Comparison of ENCODE assay signal across 1 cellular context in the genomic region with DNA sequence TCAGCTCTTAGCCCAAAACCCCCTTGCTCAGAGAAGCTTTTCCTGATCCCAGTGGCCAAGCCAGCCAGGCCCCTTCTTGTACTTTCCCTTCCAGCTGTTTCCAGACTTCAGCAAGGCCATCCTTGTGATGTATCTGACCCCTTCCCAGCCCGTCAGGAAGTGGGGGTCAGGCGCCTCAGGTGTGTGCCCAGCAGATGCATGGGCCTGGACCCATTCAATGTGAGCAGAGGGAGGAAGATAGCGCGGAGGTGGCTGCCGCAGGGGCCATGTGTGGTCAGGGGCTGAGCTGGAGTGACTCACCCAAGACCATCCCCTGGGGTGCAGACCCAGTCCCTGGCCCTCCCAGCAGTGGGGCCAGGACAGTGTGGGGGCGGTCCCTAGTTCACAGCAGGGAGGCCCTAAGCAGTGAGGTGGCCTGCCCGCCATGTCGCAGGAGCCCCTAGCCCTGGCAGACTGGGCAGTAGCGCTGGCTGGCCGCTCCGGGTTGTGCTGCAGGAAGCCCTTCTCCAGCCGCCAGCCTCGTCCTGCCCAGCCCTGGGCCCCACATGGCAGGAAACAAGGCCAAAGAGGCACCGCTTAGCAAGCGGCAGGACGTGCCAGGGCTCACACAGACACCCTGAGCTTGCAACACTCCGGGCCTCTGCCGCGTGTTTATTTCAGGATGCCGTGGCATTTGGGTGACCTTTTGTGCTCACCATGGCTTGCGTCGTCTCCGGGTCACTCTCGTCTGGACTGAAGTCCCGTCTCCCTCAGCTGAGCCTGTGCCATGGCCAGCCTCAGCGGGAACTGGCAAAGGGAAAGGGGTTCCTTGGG.
TF ChIP-seq lines count a peak whose summit lies in the region.

No MANE protein-coding gene starts in this region.

TF ChIP-seq in HepG2, 621 proteins besides CTCF, POLR2A, EP300 and RAD21 (continued from another document and continues in another):
- TF ChIP-seq, protein P1, sequence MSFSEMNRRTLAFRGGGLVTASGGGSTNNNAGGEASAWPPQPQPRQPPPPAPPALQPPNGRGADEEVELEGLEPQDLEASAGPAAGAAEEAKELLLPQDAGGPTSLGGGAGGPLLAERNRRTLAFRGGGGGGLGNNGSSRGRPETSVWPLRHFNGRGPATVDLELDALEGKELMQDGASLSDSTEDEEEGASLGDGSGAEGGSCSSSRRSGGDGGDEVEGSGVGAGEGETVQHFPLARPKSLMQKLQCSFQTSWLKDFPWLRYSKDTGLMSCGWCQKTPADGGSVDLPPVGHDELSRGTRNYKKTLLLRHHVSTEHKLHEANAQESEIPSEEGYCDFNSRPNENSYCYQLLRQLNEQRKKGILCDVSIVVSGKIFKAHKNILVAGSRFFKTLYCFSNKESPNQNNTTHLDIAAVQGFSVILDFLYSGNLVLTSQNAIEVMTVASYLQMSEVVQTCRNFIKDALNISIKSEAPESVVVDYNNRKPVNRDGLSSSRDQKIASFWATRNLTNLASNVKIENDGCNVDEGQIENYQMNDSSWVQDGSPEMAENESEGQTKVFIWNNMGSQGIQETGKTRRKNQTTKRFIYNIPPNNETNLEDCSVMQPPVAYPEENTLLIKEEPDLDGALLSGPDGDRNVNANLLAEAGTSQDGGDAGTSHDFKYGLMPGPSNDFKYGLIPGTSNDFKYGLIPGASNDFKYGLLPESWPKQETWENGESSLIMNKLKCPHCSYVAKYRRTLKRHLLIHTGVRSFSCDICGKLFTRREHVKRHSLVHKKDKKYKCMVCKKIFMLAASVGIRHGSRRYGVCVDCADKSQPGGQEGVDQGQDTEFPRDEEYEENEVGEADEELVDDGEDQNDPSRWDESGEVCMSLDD (CRISPR knock-in tag; IDR thresholded peaks at IDR 0.05; ENCODE audit: borderline replicate concordance) = no peak
- TF ChIP-seq RBAK (CRISPR knock-in tag; IDR thresholded peaks at IDR 0.05) (no peak), ZNF816 (CRISPR knock-in tag; IDR thresholded peaks at IDR 0.05; ENCODE audit: borderline replicate concordance) (peak; percentile 75; the same call in 1 of the 2 replicates), ZSCAN9 (CRISPR knock-in tag; IDR thresholded peaks at IDR 0.05; ENCODE audit: borderline replicate concordance) (peak; percentile 89; the same call in 1 of the 2 replicates), MATR3 (CRISPR knock-in tag; IDR thresholded peaks at IDR 0.05) (no peak), NPAS2 (CRISPR knock-in tag; IDR thresholded peaks at IDR 0.05; ENCODE audit: borderline replicate concordance) (no peak; the same call in 1 of the 2 replicates), ZNF556 (CRISPR knock-in tag; IDR thresholded peaks at IDR 0.05; ENCODE audit: borderline replicate concordance) (peak; percentile 85; the same call in 1 of the 2 replicates), CAMTA2 (CRISPR knock-in tag; IDR thresholded peaks at IDR 0.05; ENCODE audit: borderline replicate concordance) (no peak), ZNF562 (CRISPR knock-in tag; IDR thresholded peaks at IDR 0.05; ENCODE audit: borderline replicate concordance) (no peak), PCBP1 (IDR thresholded peaks at IDR 0.05; ENCODE audit: borderline replicate concordance, low read depth, low read length) (no peak), ZNF34 (CRISPR knock-in tag; IDR thresholded peaks at IDR 0.05; ENCODE audit: borderline replicate concordance) (no peak), NFATC3 (CRISPR knock-in tag; IDR thresholded peaks at IDR 0.05) (no peak), FOSL2 (CRISPR knock-in tag; IDR thresholded peaks at IDR 0.05) (peak; percentile 50), ZNF326 (CRISPR knock-in tag; IDR thresholded peaks at IDR 0.05; ENCODE audit: borderline replicate concordance) (no peak), JDP2 (CRISPR knock-in tag; IDR thresholded peaks at IDR 0.05; ENCODE audit: borderline replicate concordance) (no peak), ZNF350 (CRISPR knock-in tag; IDR thresholded peaks at IDR 0.05; ENCODE audit: borderline replicate concordance, low read depth) (peak; percentile 64)
- TF ChIP-seq, protein P2, sequence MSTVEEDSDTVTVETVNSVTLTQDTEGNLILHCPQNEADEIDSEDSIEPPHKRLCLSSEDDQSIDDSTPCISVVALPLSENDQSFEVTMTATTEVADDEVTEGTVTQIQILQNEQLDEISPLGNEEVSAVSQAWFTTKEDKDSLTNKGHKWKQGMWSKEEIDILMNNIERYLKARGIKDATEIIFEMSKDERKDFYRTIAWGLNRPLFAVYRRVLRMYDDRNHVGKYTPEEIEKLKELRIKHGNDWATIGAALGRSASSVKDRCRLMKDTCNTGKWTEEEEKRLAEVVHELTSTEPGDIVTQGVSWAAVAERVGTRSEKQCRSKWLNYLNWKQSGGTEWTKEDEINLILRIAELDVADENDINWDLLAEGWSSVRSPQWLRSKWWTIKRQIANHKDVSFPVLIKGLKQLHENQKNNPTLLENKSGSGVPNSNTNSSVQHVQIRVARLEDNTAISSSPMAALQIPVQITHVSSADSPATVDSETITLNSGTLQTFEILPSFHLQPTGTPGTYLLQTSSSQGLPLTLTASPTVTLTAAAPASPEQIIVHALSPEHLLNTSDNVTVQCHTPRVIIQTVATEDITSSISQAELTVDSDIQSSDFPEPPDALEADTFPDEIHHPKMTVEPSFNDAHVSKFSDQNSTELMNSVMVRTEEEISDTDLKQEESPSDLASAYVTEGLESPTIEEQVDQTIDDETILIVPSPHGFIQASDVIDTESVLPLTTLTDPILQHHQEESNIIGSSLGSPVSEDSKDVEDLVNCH (CRISPR knock-in tag; IDR thresholded peaks at IDR 0.05) = no peak
- TF ChIP-seq, protein P3, sequence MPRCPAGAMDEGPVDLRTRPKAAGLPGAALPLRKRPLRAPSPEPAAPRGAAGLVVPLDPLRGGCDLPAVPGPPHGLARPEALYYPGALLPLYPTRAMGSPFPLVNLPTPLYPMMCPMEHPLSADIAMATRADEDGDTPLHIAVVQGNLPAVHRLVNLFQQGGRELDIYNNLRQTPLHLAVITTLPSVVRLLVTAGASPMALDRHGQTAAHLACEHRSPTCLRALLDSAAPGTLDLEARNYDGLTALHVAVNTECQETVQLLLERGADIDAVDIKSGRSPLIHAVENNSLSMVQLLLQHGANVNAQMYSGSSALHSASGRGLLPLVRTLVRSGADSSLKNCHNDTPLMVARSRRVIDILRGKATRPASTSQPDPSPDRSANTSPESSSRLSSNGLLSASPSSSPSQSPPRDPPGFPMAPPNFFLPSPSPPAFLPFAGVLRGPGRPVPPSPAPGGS (CRISPR knock-in tag; IDR thresholded peaks at IDR 0.05) = peak; percentile 80; the same call in 1 of the 2 replicates
- TF ChIP-seq, protein P4, sequence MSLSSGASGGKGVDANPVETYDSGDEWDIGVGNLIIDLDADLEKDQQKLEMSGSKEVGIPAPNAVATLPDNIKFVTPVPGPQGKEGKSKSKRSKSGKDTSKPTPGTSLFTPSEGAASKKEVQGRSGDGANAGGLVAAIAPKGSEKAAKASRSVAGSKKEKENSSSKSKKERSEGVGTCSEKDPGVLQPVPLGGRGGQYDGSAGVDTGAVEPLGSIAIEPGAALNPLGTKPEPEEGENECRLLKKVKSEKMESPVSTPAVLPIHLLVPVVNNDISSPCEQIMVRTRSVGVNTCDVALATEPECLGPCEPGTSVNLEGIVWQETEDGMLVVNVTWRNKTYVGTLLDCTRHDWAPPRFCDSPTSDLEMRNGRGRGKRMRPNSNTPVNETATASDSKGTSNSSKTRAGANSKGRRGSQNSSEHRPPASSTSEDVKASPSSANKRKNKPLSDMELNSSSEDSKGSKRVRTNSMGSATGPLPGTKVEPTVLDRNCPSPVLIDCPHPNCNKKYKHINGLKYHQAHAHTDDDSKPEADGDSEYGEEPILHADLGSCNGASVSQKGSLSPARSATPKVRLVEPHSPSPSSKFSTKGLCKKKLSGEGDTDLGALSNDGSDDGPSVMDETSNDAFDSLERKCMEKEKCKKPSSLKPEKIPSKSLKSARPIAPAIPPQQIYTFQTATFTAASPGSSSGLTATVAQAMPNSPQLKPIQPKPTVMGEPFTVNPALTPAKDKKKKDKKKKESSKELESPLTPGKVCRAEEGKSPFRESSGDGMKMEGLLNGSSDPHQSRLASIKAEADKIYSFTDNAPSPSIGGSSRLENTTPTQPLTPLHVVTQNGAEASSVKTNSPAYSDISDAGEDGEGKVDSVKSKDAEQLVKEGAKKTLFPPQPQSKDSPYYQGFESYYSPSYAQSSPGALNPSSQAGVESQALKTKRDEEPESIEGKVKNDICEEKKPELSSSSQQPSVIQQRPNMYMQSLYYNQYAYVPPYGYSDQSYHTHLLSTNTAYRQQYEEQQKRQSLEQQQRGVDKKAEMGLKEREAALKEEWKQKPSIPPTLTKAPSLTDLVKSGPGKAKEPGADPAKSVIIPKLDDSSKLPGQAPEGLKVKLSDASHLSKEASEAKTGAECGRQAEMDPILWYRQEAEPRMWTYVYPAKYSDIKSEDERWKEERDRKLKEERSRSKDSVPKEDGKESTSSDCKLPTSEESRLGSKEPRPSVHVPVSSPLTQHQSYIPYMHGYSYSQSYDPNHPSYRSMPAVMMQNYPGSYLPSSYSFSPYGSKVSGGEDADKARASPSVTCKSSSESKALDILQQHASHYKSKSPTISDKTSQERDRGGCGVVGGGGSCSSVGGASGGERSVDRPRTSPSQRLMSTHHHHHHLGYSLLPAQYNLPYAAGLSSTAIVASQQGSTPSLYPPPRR (CRISPR knock-in tag; IDR thresholded peaks at IDR 0.05; ENCODE audit: borderline replicate concordance) = peak; percentile 93
- TF ChIP-seq, protein P5, sequence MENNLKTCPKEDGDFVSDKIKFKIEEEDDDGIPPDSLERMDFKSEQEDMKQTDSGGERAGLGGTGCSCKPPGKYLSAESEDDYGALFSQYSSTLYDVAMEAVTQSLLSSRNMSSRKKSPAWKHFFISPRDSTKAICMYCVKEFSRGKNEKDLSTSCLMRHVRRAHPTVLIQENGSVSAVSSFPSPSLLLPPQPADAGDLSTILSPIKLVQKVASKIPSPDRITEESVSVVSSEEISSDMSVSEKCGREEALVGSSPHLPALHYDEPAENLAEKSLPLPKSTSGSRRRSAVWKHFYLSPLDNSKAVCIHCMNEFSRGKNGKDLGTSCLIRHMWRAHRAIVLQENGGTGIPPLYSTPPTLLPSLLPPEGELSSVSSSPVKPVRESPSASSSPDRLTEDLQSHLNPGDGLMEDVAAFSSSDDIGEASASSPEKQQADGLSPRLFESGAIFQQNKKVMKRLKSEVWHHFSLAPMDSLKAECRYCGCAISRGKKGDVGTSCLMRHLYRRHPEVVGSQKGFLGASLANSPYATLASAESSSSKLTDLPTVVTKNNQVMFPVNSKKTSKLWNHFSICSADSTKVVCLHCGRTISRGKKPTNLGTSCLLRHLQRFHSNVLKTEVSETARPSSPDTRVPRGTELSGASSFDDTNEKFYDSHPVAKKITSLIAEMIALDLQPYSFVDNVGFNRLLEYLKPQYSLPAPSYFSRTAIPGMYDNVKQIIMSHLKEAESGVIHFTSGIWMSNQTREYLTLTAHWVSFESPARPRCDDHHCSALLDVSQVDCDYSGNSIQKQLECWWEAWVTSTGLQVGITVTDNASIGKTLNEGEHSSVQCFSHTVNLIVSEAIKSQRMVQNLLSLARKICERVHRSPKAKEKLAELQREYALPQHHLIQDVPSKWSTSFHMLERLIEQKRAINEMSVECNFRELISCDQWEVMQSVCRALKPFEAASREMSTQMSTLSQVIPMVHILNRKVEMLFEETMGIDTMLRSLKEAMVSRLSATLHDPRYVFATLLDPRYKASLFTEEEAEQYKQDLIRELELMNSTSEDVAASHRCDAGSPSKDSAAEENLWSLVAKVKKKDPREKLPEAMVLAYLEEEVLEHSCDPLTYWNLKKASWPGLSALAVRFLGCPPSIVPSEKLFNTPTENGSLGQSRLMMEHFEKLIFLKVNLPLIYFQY (CRISPR knock-in tag; IDR thresholded peaks at IDR 0.05; ENCODE audit: borderline replicate concordance) = peak; percentile 87; the same call in 1 of the 2 replicates
- TF ChIP-seq, protein P6, sequence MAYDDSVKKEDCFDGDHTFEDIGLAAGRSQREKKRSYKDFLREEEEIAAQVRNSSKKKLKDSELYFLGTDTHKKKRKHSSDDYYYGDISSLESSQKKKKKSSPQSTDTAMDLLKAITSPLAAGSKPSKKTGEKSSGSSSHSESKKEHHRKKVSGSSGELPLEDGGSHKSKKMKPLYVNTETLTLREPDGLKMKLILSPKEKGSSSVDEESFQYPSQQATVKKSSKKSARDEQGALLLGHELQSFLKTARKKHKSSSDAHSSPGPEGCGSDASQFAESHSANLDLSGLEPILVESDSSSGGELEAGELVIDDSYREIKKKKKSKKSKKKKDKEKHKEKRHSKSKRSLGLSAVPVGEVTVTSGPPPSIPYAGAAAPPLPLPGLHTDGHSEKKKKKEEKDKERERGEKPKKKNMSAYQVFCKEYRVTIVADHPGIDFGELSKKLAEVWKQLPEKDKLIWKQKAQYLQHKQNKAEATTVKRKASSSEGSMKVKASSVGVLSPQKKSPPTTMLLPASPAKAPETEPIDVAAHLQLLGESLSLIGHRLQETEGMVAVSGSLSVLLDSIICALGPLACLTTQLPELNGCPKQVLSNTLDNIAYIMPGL (CRISPR knock-in tag; IDR thresholded peaks at IDR 0.05; ENCODE audit: borderline replicate concordance in 1 of 2, low read depth in 1 of 2) = peak; percentile 67 to 73
- TF ChIP-seq, protein P7, sequence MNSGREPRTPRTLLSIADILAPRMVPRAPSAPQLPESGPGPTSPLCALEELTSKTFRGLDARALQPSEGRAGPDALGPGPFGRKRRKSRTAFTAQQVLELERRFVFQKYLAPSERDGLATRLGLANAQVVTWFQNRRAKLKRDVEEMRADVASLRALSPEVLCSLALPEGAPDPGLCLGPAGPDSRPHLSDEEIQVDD (CRISPR knock-in tag; IDR thresholded peaks at IDR 0.05; ENCODE audit: borderline replicate concordance) = no peak; the same call in 1 of the 2 replicates
- TF ChIP-seq, protein P8, sequence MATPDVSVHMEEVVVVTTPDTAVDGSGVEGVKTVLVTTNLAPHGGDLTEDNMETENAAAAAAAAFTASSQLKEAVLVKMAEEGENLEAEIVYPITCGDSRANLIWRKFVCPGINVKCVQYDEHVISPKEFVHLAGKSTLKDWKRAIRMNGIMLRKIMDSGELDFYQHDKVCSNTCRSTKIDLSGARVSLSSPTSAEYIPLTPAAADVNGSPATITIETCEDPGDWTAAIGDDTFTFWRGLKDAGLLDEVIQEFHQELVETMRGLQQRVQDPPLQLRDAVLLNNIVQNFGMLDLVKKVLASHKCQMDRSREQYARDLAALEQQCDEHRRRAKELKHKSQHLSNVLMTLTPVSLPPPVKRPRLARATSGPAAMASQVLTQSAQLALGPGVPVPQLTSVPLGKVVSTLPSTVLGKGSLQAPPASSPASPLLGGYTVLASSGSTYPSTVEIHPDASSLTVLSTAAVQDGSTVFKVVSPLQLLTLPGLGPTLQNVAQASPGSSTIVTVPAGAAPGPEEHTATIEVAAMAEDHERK (CRISPR knock-in tag; IDR thresholded peaks at IDR 0.05; ENCODE audit: low read depth) = 0 out of 2 replicates have a peak, but pooled peaks have one; percentile 19
- TF ChIP-seq, protein P9, sequence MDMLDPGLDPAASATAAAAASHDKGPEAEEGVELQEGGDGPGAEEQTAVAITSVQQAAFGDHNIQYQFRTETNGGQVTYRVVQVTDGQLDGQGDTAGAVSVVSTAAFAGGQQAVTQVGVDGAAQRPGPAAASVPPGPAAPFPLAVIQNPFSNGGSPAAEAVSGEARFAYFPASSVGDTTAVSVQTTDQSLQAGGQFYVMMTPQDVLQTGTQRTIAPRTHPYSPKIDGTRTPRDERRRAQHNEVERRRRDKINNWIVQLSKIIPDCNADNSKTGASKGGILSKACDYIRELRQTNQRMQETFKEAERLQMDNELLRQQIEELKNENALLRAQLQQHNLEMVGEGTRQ (IDR thresholded peaks at IDR 0.05; ENCODE audit: low read depth, low read length) = no peak
- TF ChIP-seq, protein P9 (CRISPR knock-in tag; IDR thresholded peaks at IDR 0.05; ENCODE audit: borderline replicate concordance) = no peak; the same call in 1 of the 2 replicates
